In genomic region chr12:27343255-27344000, GRCh38 we compare ENCODE assay signal across 2 cellular contexts.
TF ChIP-seq lines count a peak whose summit lies in the region.

No MANE protein-coding gene starts in this region.

TF ChIP-seq in Ishikawa, 13 proteins besides CTCF, POLR2A, EP300 and RAD21 (continued from another document):
- TF ChIP-seq FOXM1 (IDR thresholded peaks at IDR 0.05; ENCODE audit: borderline replicate concordance, low read depth) (no peak), CREB1 (IDR thresholded peaks at IDR 0.05; ENCODE audit: low read depth) (no peak)
TF ChIP-seq in Ishikawa: peak in this region for 1.

TF ChIP-seq in GM12878, 131 proteins besides CTCF, POLR2A, EP300 and RAD21:
- TF ChIP-seq YY1 (IDR thresholded peaks at IDR 0.05; ENCODE audit: low read depth, low read length), result no peak
- TF ChIP-seq POU2F2 (IDR thresholded peaks at IDR 0.05; ENCODE audit: borderline replicate concordance, low read depth, low read length), result no peak
- no peak for TF ChIP-seq YBX1 (IDR thresholded peaks at IDR 0.05)
